In the genomic region with DNA sequence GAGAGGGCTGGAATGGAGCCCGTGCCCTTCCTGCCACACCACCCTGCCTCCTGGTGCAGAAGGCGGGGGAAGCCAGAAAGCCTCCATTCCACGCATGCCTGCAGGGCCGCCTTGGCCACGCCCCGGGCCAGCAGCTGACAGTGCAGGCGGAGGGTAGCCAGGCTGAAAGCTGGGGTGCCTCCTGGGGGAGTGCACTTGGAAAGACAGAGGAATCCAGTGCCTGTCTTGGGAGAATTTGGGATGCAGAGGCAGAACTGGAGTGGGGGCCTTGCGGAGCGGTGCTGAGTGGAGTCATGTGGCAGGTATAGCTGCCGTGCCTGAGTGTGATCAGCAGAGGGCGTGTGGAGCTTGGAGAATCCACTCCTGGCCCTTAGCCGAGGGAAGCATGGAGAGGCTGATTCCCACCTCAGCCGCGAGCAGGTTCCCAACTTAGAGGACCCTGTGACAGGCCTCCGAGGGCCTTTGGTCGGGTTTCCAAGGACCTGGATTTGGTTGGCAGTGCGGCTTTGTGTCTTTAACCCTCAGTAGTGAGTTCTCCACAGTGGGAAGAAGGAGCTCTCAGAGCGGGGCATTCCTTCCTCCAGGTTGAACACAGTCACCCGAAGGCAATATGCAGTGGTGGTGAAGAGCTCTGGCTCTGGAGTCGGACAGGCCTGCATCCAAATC, we compare ENCODE assay signal across 1 cellular context.
TF ChIP-seq lines count a peak whose summit lies in the region.

No MANE protein-coding gene starts in this region.

TF ChIP-seq in A549, 52 proteins besides CTCF, POLR2A, EP300 and RAD21 (continued from another document):
- TF ChIP-seq, protein P1, sequence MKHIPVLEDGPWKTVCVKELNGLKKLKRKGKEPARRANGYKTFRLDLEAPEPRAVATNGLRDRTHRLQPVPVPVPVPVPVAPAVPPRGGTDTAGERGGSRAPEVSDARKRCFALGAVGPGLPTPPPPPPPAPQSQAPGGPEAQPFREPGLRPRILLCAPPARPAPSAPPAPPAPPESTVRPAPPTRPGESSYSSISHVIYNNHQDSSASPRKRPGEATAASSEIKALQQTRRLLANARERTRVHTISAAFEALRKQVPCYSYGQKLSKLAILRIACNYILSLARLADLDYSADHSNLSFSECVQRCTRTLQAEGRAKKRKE (CRISPR knock-in tag; IDR thresholded peaks at IDR 0.05; ENCODE audit: low read depth): no peak
- no peak for TF ChIP-seq HEYL (CRISPR knock-in tag; IDR thresholded peaks at IDR 0.05)
- no peak for TF ChIP-seq ESRRA (IDR thresholded peaks at IDR 0.05; ENCODE audit: borderline replicate concordance, low read length)
- no peak for TF ChIP-seq NPAS2 (CRISPR knock-in tag; IDR thresholded peaks at IDR 0.05; ENCODE audit: borderline replicate concordance)
- no peak for TF ChIP-seq CBX8 (IDR thresholded peaks at IDR 0.05)
- no peak for TF ChIP-seq CBX2 (IDR thresholded peaks at IDR 0.05; ENCODE audit: borderline replicate concordance, low read depth)
- no peak for TF ChIP-seq BHLHE40 (IDR thresholded peaks at IDR 0.05; ENCODE audit: low read depth, low read length)
- TF ChIP-seq NFE2L2 (conservative IDR thresholded peaks at IDR 0.05; ENCODE audit: low read length): no peak
- TF ChIP-seq GATA3 (IDR thresholded peaks at IDR 0.05; ENCODE audit: borderline replicate concordance): no peak
- no peak for TF ChIP-seq NR3C1 (IDR thresholded peaks at IDR 0.05)
- no peak for TF ChIP-seq HOXA7 (CRISPR knock-in tag; IDR thresholded peaks at IDR 0.05)
- no peak for TF ChIP-seq RARB (CRISPR knock-in tag; IDR thresholded peaks at IDR 0.05)
- TF ChIP-seq FOSB (CRISPR knock-in tag; IDR thresholded peaks at IDR 0.05): no peak
- TF ChIP-seq FOSL2 (IDR thresholded peaks at IDR 0.05): no peak
- TF ChIP-seq FOSL2 (CRISPR knock-in tag; IDR thresholded peaks at IDR 0.05): no peak
- no peak for TF ChIP-seq RFX5 (IDR thresholded peaks at IDR 0.05)
- TF ChIP-seq, protein P2, sequence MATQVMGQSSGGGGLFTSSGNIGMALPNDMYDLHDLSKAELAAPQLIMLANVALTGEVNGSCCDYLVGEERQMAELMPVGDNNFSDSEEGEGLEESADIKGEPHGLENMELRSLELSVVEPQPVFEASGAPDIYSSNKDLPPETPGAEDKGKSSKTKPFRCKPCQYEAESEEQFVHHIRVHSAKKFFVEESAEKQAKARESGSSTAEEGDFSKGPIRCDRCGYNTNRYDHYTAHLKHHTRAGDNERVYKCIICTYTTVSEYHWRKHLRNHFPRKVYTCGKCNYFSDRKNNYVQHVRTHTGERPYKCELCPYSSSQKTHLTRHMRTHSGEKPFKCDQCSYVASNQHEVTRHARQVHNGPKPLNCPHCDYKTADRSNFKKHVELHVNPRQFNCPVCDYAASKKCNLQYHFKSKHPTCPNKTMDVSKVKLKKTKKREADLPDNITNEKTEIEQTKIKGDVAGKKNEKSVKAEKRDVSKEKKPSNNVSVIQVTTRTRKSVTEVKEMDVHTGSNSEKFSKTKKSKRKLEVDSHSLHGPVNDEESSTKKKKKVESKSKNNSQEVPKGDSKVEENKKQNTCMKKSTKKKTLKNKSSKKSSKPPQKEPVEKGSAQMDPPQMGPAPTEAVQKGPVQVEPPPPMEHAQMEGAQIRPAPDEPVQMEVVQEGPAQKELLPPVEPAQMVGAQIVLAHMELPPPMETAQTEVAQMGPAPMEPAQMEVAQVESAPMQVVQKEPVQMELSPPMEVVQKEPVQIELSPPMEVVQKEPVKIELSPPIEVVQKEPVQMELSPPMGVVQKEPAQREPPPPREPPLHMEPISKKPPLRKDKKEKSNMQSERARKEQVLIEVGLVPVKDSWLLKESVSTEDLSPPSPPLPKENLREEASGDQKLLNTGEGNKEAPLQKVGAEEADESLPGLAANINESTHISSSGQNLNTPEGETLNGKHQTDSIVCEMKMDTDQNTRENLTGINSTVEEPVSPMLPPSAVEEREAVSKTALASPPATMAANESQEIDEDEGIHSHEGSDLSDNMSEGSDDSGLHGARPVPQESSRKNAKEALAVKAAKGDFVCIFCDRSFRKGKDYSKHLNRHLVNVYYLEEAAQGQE (IDR thresholded peaks at IDR 0.05): no peak
- TF ChIP-seq HDAC2 (IDR thresholded peaks at IDR 0.05): no peak
- no peak for TF ChIP-seq HOXB5 (CRISPR knock-in tag; IDR thresholded peaks at IDR 0.05)
- TF ChIP-seq, protein P3, sequence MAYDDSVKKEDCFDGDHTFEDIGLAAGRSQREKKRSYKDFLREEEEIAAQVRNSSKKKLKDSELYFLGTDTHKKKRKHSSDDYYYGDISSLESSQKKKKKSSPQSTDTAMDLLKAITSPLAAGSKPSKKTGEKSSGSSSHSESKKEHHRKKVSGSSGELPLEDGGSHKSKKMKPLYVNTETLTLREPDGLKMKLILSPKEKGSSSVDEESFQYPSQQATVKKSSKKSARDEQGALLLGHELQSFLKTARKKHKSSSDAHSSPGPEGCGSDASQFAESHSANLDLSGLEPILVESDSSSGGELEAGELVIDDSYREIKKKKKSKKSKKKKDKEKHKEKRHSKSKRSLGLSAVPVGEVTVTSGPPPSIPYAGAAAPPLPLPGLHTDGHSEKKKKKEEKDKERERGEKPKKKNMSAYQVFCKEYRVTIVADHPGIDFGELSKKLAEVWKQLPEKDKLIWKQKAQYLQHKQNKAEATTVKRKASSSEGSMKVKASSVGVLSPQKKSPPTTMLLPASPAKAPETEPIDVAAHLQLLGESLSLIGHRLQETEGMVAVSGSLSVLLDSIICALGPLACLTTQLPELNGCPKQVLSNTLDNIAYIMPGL (CRISPR knock-in tag; IDR thresholded peaks at IDR 0.05; ENCODE audit: borderline replicate concordance): no peak
- no peak for TF ChIP-seq ZC3H11A (IDR thresholded peaks at IDR 0.05)
- no peak for TF ChIP-seq CHD4 (IDR thresholded peaks at IDR 0.05; ENCODE audit: borderline replicate concordance)
- TF ChIP-seq EHF (CRISPR knock-in tag; IDR thresholded peaks at IDR 0.05): no peak
- TF ChIP-seq PHF8 (IDR thresholded peaks at IDR 0.05; ENCODE audit: borderline replicate concordance, low read depth): no peak
- TF ChIP-seq, protein P4, sequence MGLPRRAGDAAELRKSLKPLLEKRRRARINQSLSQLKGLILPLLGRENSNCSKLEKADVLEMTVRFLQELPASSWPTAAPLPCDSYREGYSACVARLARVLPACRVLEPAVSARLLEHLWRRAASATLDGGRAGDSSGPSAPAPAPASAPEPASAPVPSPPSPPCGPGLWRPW (IDR thresholded peaks at IDR 0.05): no peak
- no peak for TF ChIP-seq SREBF2 (IDR thresholded peaks at IDR 0.05)
- peak; percentile 37; the same call in 1 of the 2 replicates for TF ChIP-seq MYC (IDR thresholded peaks at IDR 0.05; ENCODE audit: borderline replicate concordance, low read length)
- TF ChIP-seq HOXB13 (CRISPR knock-in tag; IDR thresholded peaks at IDR 0.05; ENCODE audit: low read depth): no peak
- TF ChIP-seq CHD2 (IDR thresholded peaks at IDR 0.05; ENCODE audit: low read length, partially characterized antibody): no peak
- TF ChIP-seq POLR2AphosphoS2 (conservative IDR thresholded peaks at IDR 0.05; ENCODE audit: low read length): no peak
- TF ChIP-seq, protein P5, sequence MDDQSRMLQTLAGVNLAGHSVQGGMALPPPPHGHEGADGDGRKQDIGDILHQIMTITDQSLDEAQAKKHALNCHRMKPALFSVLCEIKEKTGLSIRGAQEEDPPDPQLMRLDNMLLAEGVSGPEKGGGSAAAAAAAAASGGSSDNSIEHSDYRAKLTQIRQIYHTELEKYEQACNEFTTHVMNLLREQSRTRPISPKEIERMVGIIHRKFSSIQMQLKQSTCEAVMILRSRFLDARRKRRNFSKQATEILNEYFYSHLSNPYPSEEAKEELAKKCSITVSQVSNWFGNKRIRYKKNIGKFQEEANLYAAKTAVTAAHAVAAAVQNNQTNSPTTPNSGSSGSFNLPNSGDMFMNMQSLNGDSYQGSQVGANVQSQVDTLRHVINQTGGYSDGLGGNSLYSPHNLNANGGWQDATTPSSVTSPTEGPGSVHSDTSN (IDR thresholded peaks at IDR 0.05): no peak; the same call in 1 of the 2 replicates
- no peak for TF ChIP-seq ZNF302 (CRISPR knock-in tag; IDR thresholded peaks at IDR 0.05)
- TF ChIP-seq KDM1A (IDR thresholded peaks at IDR 0.05; ENCODE audit: low read depth): no peak
- no peak for TF ChIP-seq TFCP2L1 (CRISPR knock-in tag; IDR thresholded peaks at IDR 0.05)
- no peak for TF ChIP-seq JUNB (IDR thresholded peaks at IDR 0.05)
- TF ChIP-seq, protein P6, sequence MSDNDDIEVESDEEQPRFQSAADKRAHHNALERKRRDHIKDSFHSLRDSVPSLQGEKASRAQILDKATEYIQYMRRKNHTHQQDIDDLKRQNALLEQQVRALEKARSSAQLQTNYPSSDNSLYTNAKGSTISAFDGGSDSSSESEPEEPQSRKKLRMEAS (IDR thresholded peaks at IDR 0.05): peak; percentile 73; the same call in 1 of the 2 replicates
- TF ChIP-seq RCOR1 (IDR thresholded peaks at IDR 0.05; ENCODE audit: low read depth, low read length): no peak
- TF ChIP-seq EHMT2 (IDR thresholded peaks at IDR 0.05; ENCODE audit: low read depth): no peak
- no peak for TF ChIP-seq MAFK (IDR thresholded peaks at IDR 0.05; ENCODE audit: partially characterized antibody)
- TF ChIP-seq, protein P7, sequence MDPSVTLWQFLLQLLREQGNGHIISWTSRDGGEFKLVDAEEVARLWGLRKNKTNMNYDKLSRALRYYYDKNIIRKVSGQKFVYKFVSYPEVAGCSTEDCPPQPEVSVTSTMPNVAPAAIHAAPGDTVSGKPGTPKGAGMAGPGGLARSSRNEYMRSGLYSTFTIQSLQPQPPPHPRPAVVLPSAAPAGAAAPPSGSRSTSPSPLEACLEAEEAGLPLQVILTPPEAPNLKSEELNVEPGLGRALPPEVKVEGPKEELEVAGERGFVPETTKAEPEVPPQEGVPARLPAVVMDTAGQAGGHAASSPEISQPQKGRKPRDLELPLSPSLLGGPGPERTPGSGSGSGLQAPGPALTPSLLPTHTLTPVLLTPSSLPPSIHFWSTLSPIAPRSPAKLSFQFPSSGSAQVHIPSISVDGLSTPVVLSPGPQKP (IDR thresholded peaks at IDR 0.05; ENCODE audit: low read depth, low read length): no peak
- TF ChIP-seq SMC3 (IDR thresholded peaks at IDR 0.05): peak; percentile 76
- TF ChIP-seq, protein P8, sequence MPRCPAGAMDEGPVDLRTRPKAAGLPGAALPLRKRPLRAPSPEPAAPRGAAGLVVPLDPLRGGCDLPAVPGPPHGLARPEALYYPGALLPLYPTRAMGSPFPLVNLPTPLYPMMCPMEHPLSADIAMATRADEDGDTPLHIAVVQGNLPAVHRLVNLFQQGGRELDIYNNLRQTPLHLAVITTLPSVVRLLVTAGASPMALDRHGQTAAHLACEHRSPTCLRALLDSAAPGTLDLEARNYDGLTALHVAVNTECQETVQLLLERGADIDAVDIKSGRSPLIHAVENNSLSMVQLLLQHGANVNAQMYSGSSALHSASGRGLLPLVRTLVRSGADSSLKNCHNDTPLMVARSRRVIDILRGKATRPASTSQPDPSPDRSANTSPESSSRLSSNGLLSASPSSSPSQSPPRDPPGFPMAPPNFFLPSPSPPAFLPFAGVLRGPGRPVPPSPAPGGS (IDR thresholded peaks at IDR 0.05): 0 out of 3 replicates have a peak, but pooled peaks have one; percentile 22
- TF ChIP-seq, protein P9, sequence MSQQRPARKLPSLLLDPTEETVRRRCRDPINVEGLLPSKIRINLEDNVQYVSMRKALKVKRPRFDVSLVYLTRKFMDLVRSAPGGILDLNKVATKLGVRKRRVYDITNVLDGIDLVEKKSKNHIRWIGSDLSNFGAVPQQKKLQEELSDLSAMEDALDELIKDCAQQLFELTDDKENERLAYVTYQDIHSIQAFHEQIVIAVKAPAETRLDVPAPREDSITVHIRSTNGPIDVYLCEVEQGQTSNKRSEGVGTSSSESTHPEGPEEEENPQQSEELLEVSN (IDR thresholded peaks at IDR 0.05; ENCODE audit: borderline replicate concordance, low read depth): no peak
- no peak for TF ChIP-seq ZFP36 (IDR thresholded peaks at IDR 0.05; ENCODE audit: borderline replicate concordance, partially characterized antibody)
- TF ChIP-seq FOXS1 (CRISPR knock-in tag; IDR thresholded peaks at IDR 0.05): no peak
